In genomic region chr2:213609570-213610170, GRCh38 we compare ENCODE assay signal across 21 cellular contexts.
"Had no signal": no experiment of that assay in that cellular context is flagged by ENCODE, and none has a peak within 500 bp of the region (broad histone marks: within the 10 kb centered on the region; RNA-seq: fewer than 3 reads in every experiment).

No MANE protein-coding gene starts in this region.

- DNase-seq: esophagus squamous epithelium; foreskin fibroblast; glutamatergic neuron; islet precursor cell; mammary epithelial cell; naive thymus-derived CD4-positive, alpha-beta T cell; nephron progenitor cell; psoas muscle; retina; spleen; stimulated activated CD4-positive, alpha-beta T cell treated with anti-CD3 and anti-CD28 coated beads, Interleukin-15, amount 100 ng/mL, for 24 hours; stimulated activated CD4-positive, alpha-beta T cell treated with anti-CD3 and anti-CD28 coated beads, Interleukin-1b, Interleukin-23, amount 100 ng/mL, for 48 hours; stimulated activated CD4-positive, alpha-beta T cell treated with anti-CD3 and anti-CD28 coated beads, Interleukin-4, amount 100 ng/mL, for 24 hours; tibial artery; upper lobe of left lung had no signal

- ATAC-seq: gastroesophageal sphincter; left lobe of liver; naive thymus-derived CD4-positive, alpha-beta T cell; psoas muscle; sciatic nerve; stimulated activated memory B cell treated with anti-CD40 and anti-IgM and Interleukin-4, amounts not matched to agents 10 μg/mL and 1 μg/mL and 100 μg/mL, for 72 hours had no signal

- H3K4me3 ChIP-seq: esophagus squamous epithelium, gastroesophageal sphincter, psoas muscle, spleen, tibial artery, upper lobe of left lung, vagina had no signal

- H3K27me3 ChIP-seq: esophagus squamous epithelium, gastroesophageal sphincter, neutrophil, spleen, tibial artery, upper lobe of left lung, vagina had no signal

- H3K9me3 ChIP-seq: esophagus squamous epithelium, gastroesophageal sphincter, neutrophil, psoas muscle, spleen, tibial artery, vagina had no signal

- H3K4me1 ChIP-seq: esophagus squamous epithelium, gastroesophageal sphincter, psoas muscle, spleen, tibial artery, upper lobe of left lung, vagina had no signal

- H3K27ac ChIP-seq: esophagus squamous epithelium, gastroesophageal sphincter, neutrophil, psoas muscle, spleen, tibial artery, upper lobe of left lung, vagina had no signal

- H3K36me3 ChIP-seq: esophagus squamous epithelium, gastroesophageal sphincter, neutrophil, spleen, tibial artery, upper lobe of left lung, vagina had no signal
